ENCODE assay signal across 9 cellular contexts in genomic region chr4:76590847-76591281, GRCh38.
DNase-seq lines count a peak whose midpoint lies in the region; ATAC-seq, FAIRE-seq and TF ChIP-seq lines count a peak whose summit lies in the region.
"Had no signal": no experiment of that assay in that cellular context is flagged by ENCODE, and none has a peak within 500 bp of the region (broad histone marks: within the 10 kb centered on the region; RNA-seq: fewer than 3 reads in every experiment).

No MANE protein-coding gene starts in this region.

- H3K9me1 ChIP-seq in IMR-90 (ENCODE audit: insufficient read depth, low read length): peaks cover 5% of the 10 kb centered on the region; the same call in 1 of the 2 replicates

- peak overlapping the region; percentile 49; the same call in 1 of the 2 replicates for H3K9ac ChIP-seq in IMR-90 (ENCODE audit: low read depth, low read length)
- H3K9ac ChIP-seq in H1 (replicated peaks in 1 of 4; ENCODE audit: extremely low read depth in 1 of 4, low read depth in 3 of 4, low read length in 3 of 4): peak overlapping the region in 2 of 4 experiments; percentile 26 to 66; a peak in 3 of 7 replicates
- peak overlapping the region; percentile 34 to 68 for H3K9ac ChIP-seq in mucosa of rectum (ENCODE audit: low read depth in 1 of 2, low read length in 2 of 2)
- H3K9ac ChIP-seq: KMS-11 had no signal

- H3K79me2 ChIP-seq in H1 (ENCODE audit: control insufficient read depth in 1 of 2, insufficient read depth in 2 of 2, low read length in 2 of 2): no peaks in the 10 kb centered on the region; a peak in 1 of 4 replicates

- POLR2A ChIA-PET in IMR-90 (lab: Charles Lee; ENCODE audit: unreplicated experiment) (interaction anchor here (0.7 kb wide), 1 partner anchor 10 kb away, joined by 7 read pairs; no protein-coding TSS in a partner anchor), H1 (lab: Charles Lee; ENCODE audit: partially characterized antibody) (interaction anchor here (0.7 to 1.3 kb wide), 7 partner anchors 8 to 127 kb away, joined by 3 to 7 read pairs (median 4); no protein-coding TSS in a partner anchor)

- no peak overlapping the region for H3K4me3 ChIP-seq in IMR-90 (ENCODE audit: insufficient read depth, low read depth, low read length)
- peak overlapping the region in 1 of 4 experiments; percentile 28; a peak in 2 of 8 replicates for H3K4me3 ChIP-seq in H1 (ENCODE audit: extremely low read depth in 1 of 4, insufficient read depth in 2 of 4, low read depth in 3 of 4, low read length in 4 of 4)
- peak overlapping the region in 1 of 2 donors; percentile 35 for H3K4me3 ChIP-seq in mucosa of rectum (ENCODE audit: low read length in 2 of 2)

- peak; percentile 58 for DNase-seq in IMR-90
- DNase-seq in H1 (ENCODE audit: low read depth in 1 of 2, low spot score in 2 of 2): no peak
- DNase-seq in 8988T: no peak
- DNase-seq in activated T-helper 1 cell treated with anti-CD3 and anti-CD28 coated beads, Interleukin-12 subunit alpha, Interleukin-12 subunit beta, Interleukin-2, Interleukin-4 antibody, amounts not matched to agents 30 ng/mL and 10 ng/mL and 1 ng/mL, durations not matched to agents 14 hours and 24 hours and 36 hours (ENCODE audit: low spot score): no peak
- DNase-seq: T-cell had no signal

- H3K4me3 Mint-ChIP-seq in activated T-helper 1 cell treated with anti-CD3 and anti-CD28 coated beads, Interleukin-12 subunit alpha, Interleukin-12 subunit beta, Interleukin-2, Interleukin-4 antibody, amounts not matched to agents 30 ng/mL and 10 ng/mL and 1 ng/mL, durations not matched to agents 14 hours and 24 hours and 36 hours: no peak overlapping the region
- H3K4me3 Mint-ChIP-seq: T-cell had no signal

- no peaks in the 10 kb centered on the region for H3K36me3 Mint-ChIP-seq in activated T-helper 1 cell treated with anti-CD3 and anti-CD28 coated beads, Interleukin-12 subunit alpha, Interleukin-12 subunit beta, Interleukin-2, Interleukin-4 antibody, amounts not matched to agents 30 ng/mL and 10 ng/mL and 1 ng/mL, durations not matched to agents 14 hours and 24 hours and 36 hours (ENCODE audit: low read depth)
- H3K36me3 Mint-ChIP-seq: T-cell had no signal

- TF ChIP-seq CTCF in IMR-90 (conservative IDR thresholded peaks at IDR 0.05; ENCODE audit: low read depth, low read length) (no peak), H1 (IDR thresholded peaks at IDR 0.05; ENCODE audit: control extremely low read depth in 1 of 3, insufficient read depth in 1 of 3, low read depth in 1 of 3, low read length in 3 of 3) (no peak)

- H3K4ac ChIP-seq in IMR-90 (ENCODE audit: low read depth, low read length) (peak overlapping the region; percentile 80), H1 (replicated peaks; ENCODE audit: insufficient read length, low read depth, low read length) (no peak overlapping the region)

- H2BK5ac ChIP-seq in IMR-90 (ENCODE audit: low read depth, low read length, poor library complexity, severe bottlenecking) (peak overlapping the region; percentile 78), H1 (ENCODE audit: low read depth, low read length) (peak overlapping the region; percentile 95)

- H3K18ac ChIP-seq in IMR-90 (ENCODE audit: low read depth, low read length) (peak overlapping the region; percentile 95), H1 (ENCODE audit: extremely low read depth, low read length) (peak overlapping the region; percentile 32; the same call in 1 of the 2 replicates)

- CTCF ChIA-PET in IMR-90 (lab: Yijun Ruan, JAX): interaction anchor here (0.6 kb wide), 1 partner anchor 16 kb away, joined by 3 read pairs; no protein-coding TSS in a partner anchor
- CTCF ChIA-PET in H1 (lab: Charles Lee; ENCODE audit: partially characterized antibody): interaction anchor here (0.9 to 1.9 kb wide), 3 partner anchors 10 to 86 kb away, joined by 3 to 6 read pairs (median 3); no protein-coding TSS in a partner anchor

- H4K5ac ChIP-seq in IMR-90 (ENCODE audit: low read depth, low read length): peak overlapping the region; percentile 82; the same call in 1 of the 2 replicates
- peak overlapping the region; percentile 44 for H4K5ac ChIP-seq in H1 (ENCODE audit: insufficient read length, low read depth, low read length)

- no peak for TF ChIP-seq EP300 in H1 (IDR thresholded peaks at IDR 0.05; ENCODE audit: borderline replicate concordance in 1 of 2, low read depth in 2 of 2, low read length in 2 of 2)

- H3K27me3 Mint-ChIP-seq in activated T-helper 1 cell treated with anti-CD3 and anti-CD28 coated beads, Interleukin-12 subunit alpha, Interleukin-12 subunit beta, Interleukin-2, Interleukin-4 antibody, amounts not matched to agents 30 ng/mL and 10 ng/mL and 1 ng/mL, durations not matched to agents 14 hours and 24 hours and 36 hours (ENCODE audit: insufficient read depth): peaks cover 32% of the 10 kb centered on the region

- in situ Hi-C loops in IMR-90 (cut with MboI; ENCODE audit: low sequenced_read_pairs): no loop called here

- H3K27me3 ChIP-seq in IMR-90 (ENCODE audit: control insufficient read depth, insufficient read depth, low read length): no peaks in the 10 kb centered on the region
- H3K27me3 ChIP-seq in H1 (replicated peaks in 1 of 4; ENCODE audit: control insufficient read depth in 3 of 4, extremely low read depth in 1 of 4, insufficient read depth in 3 of 4, low read length in 3 of 4): no peaks in the 10 kb centered on the region
- H3K27me3 ChIP-seq in mucosa of rectum (ENCODE audit: control insufficient read depth in 2 of 2, insufficient read depth in 2 of 2, low read length in 2 of 2): no peaks in the 10 kb centered on the region

- H3K56ac ChIP-seq in IMR-90 (ENCODE audit: extremely low read depth, insufficient read depth, low read length) (peak overlapping the region; percentile 63; the same call in 1 of the 2 replicates), H1 (replicated peaks; ENCODE audit: insufficient read length, low read depth, low read length) (peak overlapping the region; percentile 52)

- no peak overlapping the region for H3K27ac Mint-ChIP-seq in activated T-helper 1 cell treated with anti-CD3 and anti-CD28 coated beads, Interleukin-12 subunit alpha, Interleukin-12 subunit beta, Interleukin-2, Interleukin-4 antibody, amounts not matched to agents 30 ng/mL and 10 ng/mL and 1 ng/mL, durations not matched to agents 14 hours and 24 hours and 36 hours
- H3K27ac Mint-ChIP-seq: T-cell had no signal

- H3K79me1 ChIP-seq in IMR-90 (ENCODE audit: low read depth in 1 of 2, low read length in 2 of 2) (peaks cover 0 to 5% of the 10 kb centered on the region in 2 experiments; a peak in 1 of 4 replicates), H1 (ENCODE audit: low read depth, low read length) (no peaks in the 10 kb centered on the region)

- H2AK5ac ChIP-seq in IMR-90 (ENCODE audit: low read depth, low read length): peak overlapping the region; percentile 76; the same call in 1 of the 2 replicates
- H2AK5ac ChIP-seq in H1 (ENCODE audit: low read depth, low read length): no peak overlapping the region; the same call in 1 of the 2 replicates

- H2BK20ac ChIP-seq in IMR-90 (ENCODE audit: low read depth, low read length): peak overlapping the region; percentile 87
- H2BK20ac ChIP-seq in H1 (ENCODE audit: low read length): no peak overlapping the region

- H3K4me2 ChIP-seq in IMR-90 (ENCODE audit: low read depth, low read length) (peak overlapping the region; percentile 36; the same call in 1 of the 2 replicates), H1 (ENCODE audit: insufficient read depth in 1 of 2, low read depth in 2 of 2, low read length in 2 of 2) (peak overlapping the region; percentile 24 to 68)
- H3K4me2 ChIP-seq: KMS-11 had no signal

- WGBS in IMR-90 (ENCODE audit: extremely low coverage in 2 of 2, insufficient read length in 1 of 2), 2 experiments: no CpG with 5 or more reads among the region's 6 CpGs
- WGBS in H1 (ENCODE audit: extremely low coverage in 1 of 2, insufficient coverage in 1 of 2, insufficient read length in 1 of 2, insufficient replicate concordance in 2 of 2, low coverage in 1 of 2, low lambda C conversion rate in 2 of 2, missing lambda C conversion rate in 1 of 2), 2 experiments: 61% methylated on average over 6 of the region's 6 CpGs; no CpG with 5 or more reads in 1 of the 2 experiments

- H3K9me3 ChIP-seq in IMR-90 (ENCODE audit: control insufficient read depth, insufficient read depth, low read length): no peaks in the 10 kb centered on the region
- no peaks in the 10 kb centered on the region for H3K9me3 ChIP-seq in H1 (ENCODE audit: insufficient read depth in 2 of 2, low read depth in 1 of 2, low read length in 1 of 2)
- no peaks in the 10 kb centered on the region for H3K9me3 ChIP-seq in mucosa of rectum (ENCODE audit: control insufficient read depth in 2 of 2, low read length in 2 of 2)

- H4K20me1 ChIP-seq in IMR-90 (ENCODE audit: insufficient read depth, low read length) (no peaks in the 10 kb centered on the region), H1 (replicated peaks in 1 of 2; ENCODE audit: control insufficient read depth in 1 of 2, insufficient read depth in 2 of 2, low read length in 2 of 2) (no peaks in the 10 kb centered on the region)

- peaks cover under 1% of the 10 kb centered on the region; the same call in 1 of the 2 replicates for H3K23me2 ChIP-seq in H1 (ENCODE audit: low read depth, low read length)

- no peak overlapping the region for H2AFZ ChIP-seq in IMR-90 (replicated peaks; ENCODE audit: low read length, poor library complexity)
- H2AFZ ChIP-seq in H1 (ENCODE audit: low read length): no peak overlapping the region

- peak overlapping the region; percentile 41 for H2BK12ac ChIP-seq in H1 (ENCODE audit: low read depth, low read length)

- H4K8ac ChIP-seq in IMR-90 (ENCODE audit: low read depth in 2 of 2, low read length in 2 of 2) (peak overlapping the region; percentile 26 to 73; a peak in 3 of 4 replicates), H1 (ENCODE audit: extremely low read depth, insufficient read depth, low read length) (no peak overlapping the region)

- no TSS peak for BruUV-seq in IMR-90 (replicated peaks; lab: Mats Ljungman, UMichigan)

- intact Hi-C loops in IMR-90 (cut with micrococcal nuclease): no loop called here
- intact Hi-C loops in activated T-helper 1 cell treated with anti-CD3 and anti-CD28 coated beads, Interleukin-12 subunit alpha, Interleukin-12 subunit beta, Interleukin-2, Interleukin-4 antibody, amounts not matched to agents 30 ng/mL and 10 ng/mL and 1 ng/mL, durations not matched to agents 14 hours and 24 hours and 36 hours (cut with micrococcal nuclease): no loop called here

- H3K36me3 ChIP-seq in IMR-90 (ENCODE audit: control insufficient read depth, insufficient read depth, low read length): no peaks in the 10 kb centered on the region
- H3K36me3 ChIP-seq in H1 (ENCODE audit: control insufficient read depth in 2 of 4, insufficient read depth in 4 of 4, low read length in 3 of 4): no peaks in the 10 kb centered on the region
- H3K36me3 ChIP-seq in mucosa of rectum (ENCODE audit: control insufficient read depth in 2 of 2, insufficient read depth in 2 of 2, low read length in 2 of 2): peaks cover 0 to 2% of the 10 kb centered on the region in 2 donors

- FAIRE-seq in H1 (lab: Jason Lieb, UNC): no peak

- H3K4me1 Mint-ChIP-seq in activated T-helper 1 cell treated with anti-CD3 and anti-CD28 coated beads, Interleukin-12 subunit alpha, Interleukin-12 subunit beta, Interleukin-2, Interleukin-4 antibody, amounts not matched to agents 30 ng/mL and 10 ng/mL and 1 ng/mL, durations not matched to agents 14 hours and 24 hours and 36 hours (ENCODE audit: low read depth): no peaks in the 10 kb centered on the region

- H2BK15ac ChIP-seq in IMR-90 (ENCODE audit: low read depth, low read length): peak overlapping the region; percentile 67; the same call in 1 of the 3 replicates
- H2BK15ac ChIP-seq in H1 (ENCODE audit: low read length): no peak overlapping the region

- TF ChIP-seq RAD21 in IMR-90 (IDR thresholded peaks at IDR 0.05; ENCODE audit: low read length) (no peak), H1 (IDR thresholded peaks at IDR 0.05 in 1 of 2, conservative IDR thresholded peaks at IDR 0.05 in 1 of 2; ENCODE audit: low read depth in 2 of 2, low read length in 2 of 2) (no peak)

- TF ChIP-seq POLR2A in IMR-90 (IDR thresholded peaks at IDR 0.05; ENCODE audit: low read depth, low read length) (no peak), H1 (IDR thresholded peaks at IDR 0.05; ENCODE audit: control extremely low read depth in 1 of 2, low read depth in 2 of 2, low read length in 2 of 2) (no peak)

- H2BK120ac ChIP-seq in IMR-90 (ENCODE audit: low read depth, low read length) (peak overlapping the region; percentile 89), H1 (replicated peaks; ENCODE audit: low read depth, low read length) (no peak overlapping the region)

- H2AK9ac ChIP-seq in IMR-90 (replicated peaks; ENCODE audit: low read depth, low read length, poor library complexity): no peak overlapping the region

- peak overlapping the region; percentile 57 for H3K14ac ChIP-seq in IMR-90 (replicated peaks; ENCODE audit: low read depth, low read length)
- H3K14ac ChIP-seq in H1 (ENCODE audit: insufficient read length): no peak overlapping the region

- H3K23ac ChIP-seq in IMR-90 (ENCODE audit: low read depth, low read length) (peak overlapping the region; percentile 53), H1 (ENCODE audit: insufficient read length) (no peak overlapping the region)

- dilution Hi-C loops in IMR-90 (cut with HindIII; ENCODE audit: low sequenced_read_pairs, unreplicated experiment): no loop called here

- H4K91ac ChIP-seq in IMR-90 (ENCODE audit: insufficient read depth, low read depth, low read length) (peak overlapping the region; percentile 60), H1 (replicated peaks; ENCODE audit: insufficient read length, low read length) (no peak overlapping the region)

- H3K9me3 Mint-ChIP-seq in activated T-helper 1 cell treated with anti-CD3 and anti-CD28 coated beads, Interleukin-12 subunit alpha, Interleukin-12 subunit beta, Interleukin-2, Interleukin-4 antibody, amounts not matched to agents 30 ng/mL and 10 ng/mL and 1 ng/mL, durations not matched to agents 14 hours and 24 hours and 36 hours: no peaks in the 10 kb centered on the region
- H3K9me3 Mint-ChIP-seq: T-cell had no signal

- H3K4me1 ChIP-seq in IMR-90 (ENCODE audit: control insufficient read depth, insufficient read depth, low read length): peaks cover 13% of the 10 kb centered on the region
- H3K4me1 ChIP-seq in H1 (replicated peaks in 1 of 4; ENCODE audit: control insufficient read depth in 3 of 4, insufficient read depth in 4 of 4, low read length in 3 of 4): peaks cover 14 to 27% (median 19%) of the 10 kb centered on the region in 4 experiments
- peaks cover 40 to 73% of the 10 kb centered on the region in 2 donors for H3K4me1 ChIP-seq in mucosa of rectum (ENCODE audit: control insufficient read depth in 2 of 2, insufficient read depth in 2 of 2, low read length in 2 of 2)

- H3K27ac ChIP-seq in IMR-90 (ENCODE audit: insufficient read depth, low read length) (peak overlapping the region; percentile 20; the same call in 1 of the 2 replicates), H1 (ENCODE audit: low read depth, low read length) (peak overlapping the region; percentile 89), mucosa of rectum (ENCODE audit: low read depth in 2 of 2, low read length in 2 of 2) (peak overlapping the region; percentile 84 to 93)
- H3K27ac ChIP-seq: KMS-11 had no signal

- ATAC-seq in IMR-90 (ENCODE audit: low read depth) (peak; percentile 13; the same call in 1 of the 2 replicates), HG02763 (IDR thresholded peaks at IDR 0.05; ENCODE audit: unreplicated experiment) (no peak), GM19463 (IDR thresholded peaks at IDR 0.05; ENCODE audit: unreplicated experiment) (no peak)
- ATAC-seq: T-cell had no signal

Comparison
In these comparisons a context has a peak if more than half of its experiments do, and no peak if none do; other contexts are left out.
1. H3K27ac ChIP-seq: peak in every context shown above with its lines; median percentile 89 in H1; 88 in mucosa of rectum; 20 in IMR-90.